Comparison of ENCODE assay signal across 15 cellular contexts in genomic region chr20:38885357-38885756, GRCh38.
"Had no signal": no experiment of that assay in that cellular context is flagged by ENCODE, and none has a peak within 500 bp of the region (broad histone marks: within the 10 kb centered on the region; RNA-seq: fewer than 3 reads in every experiment).

No MANE protein-coding gene starts in this region.

- H3K27ac ChIP-seq: adrenal gland, neutrophil, pancreas, right lobe of liver, thyroid gland had no signal

- H3K36me3 Mint-ChIP-seq: natural killer cell had no signal

- H3K9me3 Mint-ChIP-seq: activated CD8-positive, alpha-beta T cell treated with anti-CD3 and anti-CD28 coated beads for 36 hours; activated naive CD4-positive, alpha-beta T cell treated with anti-CD3 and anti-CD28 coated beads, Interleukin-2, amount 50 U/mL, for 72 hours; natural killer cell; stimulated activated effector memory CD8-positive, alpha-beta T cell treated with anti-CD3 and anti-CD28 coated beads, Interleukin-12 subunit alpha, Interleukin-12 subunit beta, amount 100 ng/mL, for 72 hours had no signal

- H3K27ac Mint-ChIP-seq: activated CD4-positive, alpha-beta T cell treated with anti-CD3 and anti-CD28 coated beads for 36 hours; activated CD8-positive, alpha-beta T cell treated with anti-CD3 and anti-CD28 coated beads for 36 hours; natural killer cell; stimulated activated effector memory CD8-positive, alpha-beta T cell treated with anti-CD3 and anti-CD28 coated beads, Interleukin-12 subunit alpha, Interleukin-12 subunit beta, amount 100 ng/mL, for 72 hours had no signal

- ATAC-seq: activated CD4-positive, alpha-beta T cell treated with anti-CD3 and anti-CD28 coated beads for 36 hours; activated CD8-positive, alpha-beta T cell treated with anti-CD3 and anti-CD28 coated beads for 36 hours; activated naive CD4-positive, alpha-beta T cell treated with anti-CD3 and anti-CD28 coated beads, Interleukin-2, amount 50 U/mL, for 72 hours; natural killer cell; pancreas; right lobe of liver; stimulated activated effector memory CD8-positive, alpha-beta T cell treated with anti-CD3 and anti-CD28 coated beads, Interleukin-12 subunit alpha, Interleukin-12 subunit beta, amount 100 ng/mL, for 72 hours had no signal

- H3K27me3 Mint-ChIP-seq: activated CD4-positive, alpha-beta T cell treated with anti-CD3 and anti-CD28 coated beads for 36 hours; activated CD8-positive, alpha-beta T cell treated with anti-CD3 and anti-CD28 coated beads for 36 hours had no signal

- H3K4me3 Mint-ChIP-seq: activated CD4-positive, alpha-beta T cell treated with anti-CD3 and anti-CD28 coated beads for 36 hours; activated CD8-positive, alpha-beta T cell treated with anti-CD3 and anti-CD28 coated beads for 36 hours; natural killer cell; stimulated activated effector memory CD8-positive, alpha-beta T cell treated with anti-CD3 and anti-CD28 coated beads, Interleukin-12 subunit alpha, Interleukin-12 subunit beta, amount 100 ng/mL, for 72 hours had no signal

- DNase-seq: activated CD4-positive, alpha-beta T cell treated with anti-CD3 and anti-CD28 coated beads for 36 hours; activated CD8-positive, alpha-beta T cell treated with anti-CD3 and anti-CD28 coated beads for 36 hours; activated gamma-delta T cell; adrenal gland; foreskin fibroblast; mesenchymal stem cell; natural killer cell; right lobe of liver; small intestine; stimulated activated CD4-positive, alpha-beta T cell treated with anti-CD3 and anti-CD28 coated beads, Interleukin-4, amount 100 ng/mL, for 24 hours; thyroid gland had no signal
